5 cellular contexts compared by ENCODE assay signal in the genomic region with DNA sequence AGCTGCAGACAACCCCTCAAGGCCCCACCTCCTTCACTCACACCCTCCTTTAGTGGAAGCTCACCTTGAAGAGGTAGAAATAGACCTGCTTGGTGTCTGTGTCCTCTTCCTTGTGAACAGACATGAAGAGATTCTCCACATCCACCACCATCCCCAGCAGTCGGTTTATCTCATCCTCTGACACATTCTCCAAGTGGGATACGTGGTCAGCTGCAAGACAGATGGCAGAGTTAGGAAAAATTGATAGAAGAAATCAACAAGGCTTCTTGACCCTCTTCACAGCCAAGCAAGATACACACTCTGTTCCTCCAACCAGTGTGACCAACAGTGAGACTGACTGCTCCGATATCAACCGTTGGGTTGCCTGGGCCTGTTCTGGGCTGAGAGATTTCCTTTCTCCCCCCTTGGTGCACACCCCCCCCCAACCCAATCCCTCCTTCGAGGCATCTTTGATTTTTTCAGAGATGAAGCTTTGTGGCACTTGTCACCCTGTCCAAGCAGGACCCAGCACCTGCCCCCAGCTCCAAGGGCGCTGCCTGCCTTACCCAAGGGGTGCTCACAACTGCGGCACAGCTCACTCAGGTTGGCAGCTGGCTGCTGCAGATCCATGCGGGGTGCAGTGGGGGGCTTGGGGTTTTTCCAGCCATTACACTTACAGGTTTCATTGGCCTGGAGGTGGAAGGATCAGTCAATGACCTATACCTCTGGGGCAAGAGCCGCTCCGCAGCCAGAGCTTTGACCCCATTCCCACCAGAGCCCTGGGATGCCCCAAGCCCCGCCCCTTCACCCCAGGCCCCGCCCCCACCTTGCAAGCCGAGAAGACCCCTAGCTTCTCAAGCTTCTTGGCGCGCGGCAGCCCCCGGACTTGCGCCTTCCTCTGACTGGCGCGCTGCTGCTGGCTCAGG. TPM values are rescaled to one million over a fixed set of nuclear protein-coding genes. Genes with fewer than 3 reads are reported as not detected.
A peak's percentile ranks its signal among the peaks of the same experiment; 100 is the strongest.
DNase-seq lines count a peak whose midpoint lies in the region; ATAC-seq and TF ChIP-seq lines count a peak whose summit lies in the region.

No MANE protein-coding gene starts in this region.

- peak; percentile 8 for ATAC-seq in HG03039 (IDR thresholded peaks at IDR 0.05; ENCODE audit: unreplicated experiment)
- ATAC-seq in activated naive CD4-positive, alpha-beta T cell treated with anti-CD3 and anti-CD28 coated beads, Interleukin-2, amount 50 U/mL, for 72 hours: peak; percentile 23 to 32
- ATAC-seq in mucosa of descending colon: peak; percentile 3

- no peak for TF ChIP-seq CTCF in mucosa of descending colon (IDR thresholded peaks at IDR 0.05)

- H3K9me3 Mint-ChIP-seq in activated naive CD4-positive, alpha-beta T cell treated with anti-CD3 and anti-CD28 coated beads, Interleukin-2, amount 50 U/mL, for 72 hours: no peaks in the 10 kb centered on the region

- peak overlapping the region; percentile 50 for H3K4me3 ChIP-seq in mucosa of descending colon

- H3K9me3 ChIP-seq in mucosa of descending colon: no peaks in the 10 kb centered on the region

- peaks cover 17% of the 10 kb centered on the region for H3K4me1 ChIP-seq in mucosa of descending colon (ENCODE audit: low read depth)

- peak overlapping the region in 1 of 2 donors; percentile 36 for H3K27ac Mint-ChIP-seq in activated naive CD4-positive, alpha-beta T cell treated with anti-CD3 and anti-CD28 coated beads, Interleukin-2, amount 50 U/mL, for 72 hours

- no peak for DNase-seq in activated naive CD4-positive, alpha-beta T cell treated with anti-CD3 and anti-CD28 coated beads, Interleukin-2, amount 50 U/mL, for 72 hours (ENCODE audit: low spot score in 2 of 2)
- DNase-seq in mucosa of descending colon: peak; percentile 27 to 60 (median 42)
- DNase-seq in OCI-M2 (lab: John Stamatoyannopoulos, UW; ENCODE audit: unreplicated experiment): no peak
- DNase-seq in NCI-H1092 treated with DMSO at 0.1 percent for 48 hours (lab: John Stamatoyannopoulos, UW): no peak

- intact Hi-C loops in mucosa of descending colon (cut with DNase I, micrococcal nuclease): no loop called here

- H3K36me3 ChIP-seq in mucosa of descending colon (ENCODE audit: low read depth): no peaks in the 10 kb centered on the region

- peaks cover 6 to 15% of the 10 kb centered on the region in 2 donors for H3K36me3 Mint-ChIP-seq in activated naive CD4-positive, alpha-beta T cell treated with anti-CD3 and anti-CD28 coated beads, Interleukin-2, amount 50 U/mL, for 72 hours

RNA-seq across cellular contexts. Expression of gene KAT2A, which starts 0.8 kb away (rescaled TPM):
- total RNA-seq in activated naive CD4-positive, alpha-beta T cell treated with anti-CD3 and anti-CD28 coated beads, Interleukin-2, amount 50 U/mL, for 72 hours: 10 to 100 TPM; 47.4 to 69.6 TPM
- total RNA-seq in mucosa of descending colon: 10 to 100 TPM; 21.6 to 47.8 (median 31.4) TPM

RNA-seq across cellular contexts. Expression of gene HSPB9, which starts 2.2 kb away (rescaled TPM):
- total RNA-seq in activated naive CD4-positive, alpha-beta T cell treated with anti-CD3 and anti-CD28 coated beads, Interleukin-2, amount 50 U/mL, for 72 hours: under 1 TPM in 1 of 2 donors, not detected in 1; 0.23 TPM
- total RNA-seq in mucosa of descending colon: under 1 TPM in 1 of 3 donors, not detected in 2; 0.28 TPM

RNA-seq across cellular contexts. Expression of gene DHX58, which starts 7.9 kb away (rescaled TPM):
- 10 to 100 TPM; 39.6 to 40.2 TPM for total RNA-seq in activated naive CD4-positive, alpha-beta T cell treated with anti-CD3 and anti-CD28 coated beads, Interleukin-2, amount 50 U/mL, for 72 hours
- total RNA-seq in mucosa of descending colon: 10 to 100 TPM; 11.7 to 18.0 (median 14.0) TPM

RNA-seq across cellular contexts. Expression of gene ZNF385C, which starts 22.1 kb away (rescaled TPM):
- total RNA-seq in activated naive CD4-positive, alpha-beta T cell treated with anti-CD3 and anti-CD28 coated beads, Interleukin-2, amount 50 U/mL, for 72 hours: under 1 TPM in 1 of 2 donors, not detected in 1; 0.82 TPM
- under 1 TPM; 0.41 to 0.96 (median 0.58) TPM for total RNA-seq in mucosa of descending colon

RNA-seq across cellular contexts. Expression of gene RAB5C, which starts 34.4 kb away (rescaled TPM):
- total RNA-seq in activated naive CD4-positive, alpha-beta T cell treated with anti-CD3 and anti-CD28 coated beads, Interleukin-2, amount 50 U/mL, for 72 hours: 10 to 100 TPM; 44.5 to 45.7 TPM
- 100 to 1,000 TPM; 133 to 161 (median 160) TPM for total RNA-seq in mucosa of descending colon

Comparison
In these comparisons a context has a peak if more than half of its experiments do, and no peak if none do; other contexts are left out.
1. DNase-seq: peak in mucosa of descending colon (3 of 3); none in activated naive CD4-positive, alpha-beta T cell treated with anti-CD3 and anti-CD28 coated beads, Interleukin-2, amount 50 U/mL, for 72 hours (0 of 2), OCI-M2 (single experiment) and NCI-H1092 treated with DMSO at 0.1 percent for 48 hours (single experiment).
2. Peak in every context shown above with its lines, with median percentiles within 50 percentile points of each other: ATAC-seq.